10 cellular contexts compared by ENCODE assay signal in genomic region chr6:150598858-150599198, GRCh38. TPM values are rescaled to one million over a fixed set of nuclear protein-coding genes. Genes with fewer than 3 reads are reported as not detected.
DNase-seq lines count a peak whose midpoint lies in the region; ATAC-seq, FAIRE-seq and TF ChIP-seq lines count a peak whose summit lies in the region.
"Had no signal": no experiment of that assay in that cellular context is flagged by ENCODE, and none has a peak within 500 bp of the region (broad histone marks: within the 10 kb centered on the region; RNA-seq: fewer than 3 reads in every experiment).

No MANE protein-coding gene starts in this region.

- H3K27me3 ChIP-seq in thymus (ENCODE audit: control insufficient read depth, insufficient read depth), result no peaks in the 10 kb centered on the region
- H3K27me3 ChIP-seq in esophagus squamous epithelium, result peaks cover 0 to 21% (median 0%) of the 10 kb centered on the region in 4 donors

- no peak for DNase-seq in activated T-cell treated with anti-CD3 and anti-CD28 coated beads, Interleukin-2, amount 50 U/mL, for 4 hours
- no peak for DNase-seq in activated T-cell treated with anti-CD3 and anti-CD28 coated beads, Interleukin-2, amount 50 U/mL, for 1 hour
- DNase-seq in activated CD8-positive, alpha-beta T cell treated with anti-CD3 and anti-CD28 coated beads, Interleukin-2, amount 10 ng/mL, durations not matched to agents 7 days and 5 days, result no peak
- DNase-seq in kidney (no peak), esophagus squamous epithelium (lab: John Stamatoyannopoulos, UW) (no peak), NCI-H345 treated with DMSO at 0.1 percent for 48 hours (lab: John Stamatoyannopoulos, UW; ENCODE audit: unreplicated experiment) (no peak)
- DNase-seq: NCI-H82 had no signal

- 82% methylated on average over 3 of the region's 3 CpGs for WGBS in thymus
- WGBS in esophagus squamous epithelium, 2 donors, result 75 to 76% methylated on average over 3 of the region's 3 CpGs

- POLR2A ChIA-PET in activated CD8-positive, alpha-beta T cell treated with anti-CD3 and anti-CD28 coated beads, Interleukin-2, amount 10 ng/mL, durations not matched to agents 7 days and 5 days (lab: Charles Lee), result interaction anchor here (0.6 kb wide), 1 partner anchor 991 kb away, joined by 3 read pairs; no protein-coding TSS in a partner anchor

- H3K4me3 ChIP-seq in kidney (ENCODE audit: low read length in 2 of 2) (peak overlapping the region; percentile 61 to 74), thymus (ENCODE audit: low read length) (peak overlapping the region; percentile 87), esophagus squamous epithelium (peak overlapping the region in 2 of 4 donors; percentile 92 to 93)

- peaks cover 23% of the 10 kb centered on the region for H3K4me1 Mint-ChIP-seq in activated T-cell treated with anti-CD3 and anti-CD28 coated beads, Interleukin-2, amount 50 U/mL, for 4 hours (ENCODE audit: low read depth)
- peaks cover 21% of the 10 kb centered on the region for H3K4me1 Mint-ChIP-seq in activated CD8-positive, alpha-beta T cell treated with anti-CD3 and anti-CD28 coated beads, Interleukin-2, amount 10 ng/mL, durations not matched to agents 7 days and 5 days (ENCODE audit: low read depth)

- no peak for ATAC-seq in activated T-cell treated with anti-CD3 and anti-CD28 coated beads, Interleukin-2, amount 50 U/mL, for 4 hours
- ATAC-seq in activated CD8-positive, alpha-beta T cell treated with anti-CD3 and anti-CD28 coated beads, Interleukin-2, amount 10 ng/mL, durations not matched to agents 7 days and 5 days, result no peak
- ATAC-seq in GM21529 (IDR thresholded peaks at IDR 0.05; ENCODE audit: unreplicated experiment), result no peak

- no peaks in the 10 kb centered on the region for H3K9me3 ChIP-seq in kidney (ENCODE audit: control insufficient read depth in 1 of 2, low read length in 2 of 2)
- no peaks in the 10 kb centered on the region for H3K9me3 ChIP-seq in thymus (ENCODE audit: control insufficient read depth)
- no peaks in the 10 kb centered on the region for H3K9me3 ChIP-seq in esophagus squamous epithelium

- H3K27ac ChIP-seq in kidney (ENCODE audit: low read depth in 2 of 2, low read length in 2 of 2) (peak overlapping the region in 1 of 2 donors; percentile 69), thymus (ENCODE audit: low read depth) (peak overlapping the region; percentile 77), esophagus squamous epithelium (peak overlapping the region in 2 of 4 donors; percentile 80 to 93)

- H3K27ac Mint-ChIP-seq in activated CD8-positive, alpha-beta T cell treated with anti-CD3 and anti-CD28 coated beads, Interleukin-2, amount 10 ng/mL, durations not matched to agents 7 days and 5 days, result no peak overlapping the region

- peaks cover 37% of the 10 kb centered on the region for H3K27me3 Mint-ChIP-seq in activated T-cell treated with anti-CD3 and anti-CD28 coated beads, Interleukin-2, amount 50 U/mL, for 4 hours (ENCODE audit: low read depth)
- peaks cover 50% of the 10 kb centered on the region for H3K27me3 Mint-ChIP-seq in activated CD8-positive, alpha-beta T cell treated with anti-CD3 and anti-CD28 coated beads, Interleukin-2, amount 10 ng/mL, durations not matched to agents 7 days and 5 days (ENCODE audit: low read depth)

- H3K36me3 Mint-ChIP-seq in activated T-cell treated with anti-CD3 and anti-CD28 coated beads, Interleukin-2, amount 50 U/mL, for 4 hours (ENCODE audit: insufficient read depth), result no peaks in the 10 kb centered on the region
- no peaks in the 10 kb centered on the region for H3K36me3 Mint-ChIP-seq in activated CD8-positive, alpha-beta T cell treated with anti-CD3 and anti-CD28 coated beads, Interleukin-2, amount 10 ng/mL, durations not matched to agents 7 days and 5 days (ENCODE audit: low read depth)

- peak overlapping the region; percentile 81 for H3K4me3 Mint-ChIP-seq in activated T-cell treated with anti-CD3 and anti-CD28 coated beads, Interleukin-2, amount 50 U/mL, for 4 hours
- H3K4me3 Mint-ChIP-seq in activated CD8-positive, alpha-beta T cell treated with anti-CD3 and anti-CD28 coated beads, Interleukin-2, amount 10 ng/mL, durations not matched to agents 7 days and 5 days, result peak overlapping the region; percentile 67

- FAIRE-seq in kidney (lab: Jason Lieb, UNC), result no peak

- H3K36me3 ChIP-seq in kidney (ENCODE audit: control insufficient read depth in 1 of 2, insufficient read depth in 2 of 2, low read length in 2 of 2) (no peaks in the 10 kb centered on the region), thymus (ENCODE audit: control insufficient read depth, insufficient read depth) (no peaks in the 10 kb centered on the region), esophagus squamous epithelium (no peaks in the 10 kb centered on the region)

- TF ChIP-seq CTCF in kidney (IDR thresholded peaks at IDR 0.05; ENCODE audit: borderline replicate concordance, extremely low read depth, insufficient read depth) (no peak), esophagus squamous epithelium (IDR thresholded peaks at IDR 0.05) (no peak)

- no peaks in the 10 kb centered on the region for H3K9me3 Mint-ChIP-seq in activated T-cell treated with anti-CD3 and anti-CD28 coated beads, Interleukin-2, amount 50 U/mL, for 4 hours
- H3K9me3 Mint-ChIP-seq in activated CD8-positive, alpha-beta T cell treated with anti-CD3 and anti-CD28 coated beads, Interleukin-2, amount 10 ng/mL, durations not matched to agents 7 days and 5 days (ENCODE audit: insufficient read depth), result no peaks in the 10 kb centered on the region

- CTCF ChIA-PET in activated CD8-positive, alpha-beta T cell treated with anti-CD3 and anti-CD28 coated beads, Interleukin-2, amount 10 ng/mL, durations not matched to agents 7 days and 5 days (lab: Charles Lee), result interaction anchor here (1.5 to 2.5 kb wide), 2 partner anchors 181 kb away, joined by 3 to 18 read pairs; no protein-coding TSS in a partner anchor

- peaks cover 0 to 4% of the 10 kb centered on the region in 2 donors for H3K4me1 ChIP-seq in kidney (ENCODE audit: control insufficient read depth in 1 of 2, insufficient read depth in 1 of 2, low read depth in 1 of 2, low read length in 2 of 2)
- peaks cover 24% of the 10 kb centered on the region for H3K4me1 ChIP-seq in thymus (ENCODE audit: control insufficient read depth, insufficient read depth, low read length)
- peaks cover 0 to 32% (median 3%) of the 10 kb centered on the region in 3 donors for H3K4me1 ChIP-seq in esophagus squamous epithelium

- TF ChIP-seq POLR2A in esophagus squamous epithelium (IDR thresholded peaks at IDR 0.05), result no peak

- intact Hi-C loops in kidney (cut with DNase I) (no loop called here), esophagus squamous epithelium (cut with DNase I) (no loop called here)

- H3K9ac ChIP-seq in kidney (ENCODE audit: low read length in 2 of 2), result peak overlapping the region in 1 of 2 donors; percentile 66

RNA-seq across cellular contexts. Expression of gene PLEKHG1, which starts 0.9 kb away (rescaled TPM):
- total RNA-seq in activated T-cell treated with anti-CD3 and anti-CD28 coated beads, Interleukin-2, amount 50 U/mL, for 4 hours, result 1 to 10 TPM; 1.5 to 8.0 (median 3.3) TPM
- total RNA-seq in activated CD8-positive, alpha-beta T cell treated with anti-CD3 and anti-CD28 coated beads, Interleukin-2, amount 10 ng/mL, durations not matched to agents 7 days and 5 days, result 1 to 10 TPM in 1 of 2 experiments, under 1 TPM in 1; 0.76 to 1.8 TPM
- total RNA-seq in kidney (58.7 TPM), esophagus squamous epithelium (10 to 100 TPM; 22.7 to 36.0 (median 27.6) TPM)
- polyA plus RNA-seq in kidney (ENCODE audit: insufficient read depth, low read depth, low replicate concordance) (2.8 TPM), thymus (10.0 TPM)
- total RNA-seq: myocyte had no signal
